Comparison of ENCODE assay signal across 8 cellular contexts in the genomic region with DNA sequence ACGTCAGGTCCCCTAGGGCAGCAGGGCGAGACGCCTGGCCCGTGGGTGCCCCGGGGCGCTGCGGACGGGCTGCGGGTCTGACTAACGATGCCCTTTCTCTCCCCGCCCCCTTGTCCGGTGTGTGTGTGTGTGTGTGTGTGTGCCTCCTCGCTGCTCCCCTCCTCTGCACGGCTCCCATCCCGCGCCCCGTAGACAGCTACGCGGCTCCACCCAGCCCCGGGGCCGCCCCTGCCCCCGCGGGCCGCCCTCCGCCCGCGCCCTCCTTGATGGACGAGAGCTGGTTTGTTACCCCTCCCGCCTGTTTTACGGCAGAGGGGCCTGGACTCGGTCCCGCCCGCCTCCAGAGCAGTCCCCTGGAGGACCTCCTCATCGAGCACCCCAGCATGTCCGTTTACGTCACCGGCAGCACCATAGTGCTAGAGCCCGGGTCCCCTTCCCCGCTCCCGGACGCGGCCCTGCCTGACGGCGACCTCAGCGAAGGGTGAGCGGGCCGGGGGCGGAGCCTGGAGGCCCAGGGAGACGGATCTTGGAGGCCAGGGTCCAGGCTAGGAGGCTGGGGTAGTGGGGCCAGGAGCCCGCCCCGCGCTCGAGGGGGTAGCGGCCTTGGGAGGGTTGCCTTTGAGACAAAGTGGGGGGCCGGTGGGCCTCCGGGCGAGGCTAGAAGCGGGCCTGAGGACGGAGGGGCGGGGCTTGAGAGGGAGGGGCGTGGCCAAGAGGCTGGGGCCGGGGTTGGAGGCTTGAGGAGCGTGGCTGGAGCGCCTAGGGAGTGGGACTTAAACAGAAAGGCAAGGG.
DNase-seq lines count a peak whose midpoint lies in the region; ATAC-seq, FAIRE-seq and TF ChIP-seq lines count a peak whose summit lies in the region.

No MANE protein-coding gene starts in this region.

- peak overlapping the region; percentile 67 to 87 for H3K27ac ChIP-seq in mucosa of rectum (ENCODE audit: low read depth in 2 of 2, low read length in 2 of 2)

- DNase-seq in C1 segment of cervical spinal cord (lab: John Stamatoyannopoulos, UW): peak in 12 of 14 donors; percentile 69 to 93 (median 85)
- DNase-seq in GM19239 (ENCODE audit: insufficient read length, low spot score): peak; percentile 85
- peak; percentile 58 for DNase-seq in NT2/D1 (ENCODE audit: low read depth, low spot score)
- peak; percentile 67 for DNase-seq in activated T-cell treated with anti-CD3 and anti-CD28 coated beads for 24 hours (ENCODE audit: low read depth)
- peak; percentile 70 for DNase-seq in epithelial cell of esophagus (ENCODE audit: low read depth)
- DNase-seq in stimulated activated CD8-positive, alpha-beta memory T cell treated with anti-CD3 and anti-CD28 coated beads, Interleukin-4, amount 100 ng/mL, for 48 hours: peak; percentile 93

- H3K4me3 ChIP-seq in NT2/D1 (ENCODE audit: insufficient read length, low read depth) (peak overlapping the region; percentile 64), epithelial cell of esophagus (ENCODE audit: low read length) (peak overlapping the region; percentile 60), mucosa of rectum (ENCODE audit: low read length in 2 of 2) (peak overlapping the region; percentile 71 to 74)

- no peaks in the 10 kb centered on the region for H3K9me3 ChIP-seq in NT2/D1 (ENCODE audit: insufficient read depth, low read length)
- no peaks in the 10 kb centered on the region for H3K9me3 ChIP-seq in mucosa of rectum (ENCODE audit: control insufficient read depth in 2 of 2, low read length in 2 of 2)

- ATAC-seq in HG03457 (IDR thresholded peaks at IDR 0.05; ENCODE audit: unreplicated experiment): peak; percentile 39

- TF ChIP-seq CTCF in epithelial cell of esophagus (IDR thresholded peaks at IDR 0.05; ENCODE audit: insufficient read depth, low read depth, low read length, missing control alignments): no peak

- FAIRE-seq in GM19239 (lab: Jason Lieb, UNC): no peak

- peaks cover 14% of the 10 kb centered on the region for H3K4me1 ChIP-seq in NT2/D1 (ENCODE audit: insufficient read depth, insufficient read length)
- H3K4me1 ChIP-seq in mucosa of rectum (ENCODE audit: control insufficient read depth in 2 of 2, insufficient read depth in 2 of 2, low read length in 2 of 2): peaks cover 37 to 49% of the 10 kb centered on the region in 2 donors

- H3K9ac ChIP-seq in NT2/D1 (ENCODE audit: insufficient read length, low read depth) (peak overlapping the region; percentile 81), mucosa of rectum (ENCODE audit: low read depth in 1 of 2, low read length in 2 of 2) (peak overlapping the region; percentile 63 to 81)

- H3K27me3 ChIP-seq in NT2/D1 (ENCODE audit: insufficient read depth, insufficient read length) (peaks cover 24% of the 10 kb centered on the region), mucosa of rectum (ENCODE audit: control insufficient read depth in 2 of 2, insufficient read depth in 2 of 2, low read length in 2 of 2) (no peaks in the 10 kb centered on the region)

- H3K36me3 ChIP-seq in NT2/D1 (ENCODE audit: insufficient read depth, insufficient read length, low read length) (peaks cover 23% of the 10 kb centered on the region), mucosa of rectum (ENCODE audit: control insufficient read depth in 2 of 2, insufficient read depth in 2 of 2, low read length in 2 of 2) (peaks cover 15 to 27% of the 10 kb centered on the region in 2 donors)

Comparison
In these comparisons a context has a peak if more than half of its experiments do, and no peak if none do; other contexts are left out.
1. Peak in every context shown above with its lines: DNase-seq, ATAC-seq, H3K4me3 ChIP-seq and H3K27ac ChIP-seq.